In the genomic region with DNA sequence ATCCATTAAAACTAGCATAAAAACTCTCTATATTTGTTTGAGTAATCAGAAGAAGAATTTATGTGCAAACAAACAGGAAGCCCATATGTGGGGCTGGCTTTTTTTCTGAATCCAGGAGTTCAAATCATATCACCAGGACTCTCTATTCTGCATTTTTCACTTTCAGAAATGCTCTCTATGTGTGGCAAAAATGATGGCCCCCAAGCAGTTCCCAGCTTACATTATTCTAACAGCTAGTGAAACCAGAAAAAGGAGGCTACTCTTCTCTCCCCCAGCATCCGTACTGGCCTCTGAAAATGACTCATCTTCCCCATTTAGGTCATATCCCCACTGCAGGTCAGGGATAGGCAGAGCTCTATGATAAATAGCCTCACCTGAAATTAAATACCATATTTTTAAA, we compare ENCODE assay signal across 1 cellular context.
A peak's percentile ranks its signal among the peaks of the same experiment; 100 is the strongest.
TF ChIP-seq lines count a peak whose summit lies in the region.

No MANE protein-coding gene starts in this region.

TF ChIP-seq in GM12878, 131 proteins besides CTCF, POLR2A, EP300 and RAD21 (continued from another document and continues in another):
- TF ChIP-seq, protein P1, sequence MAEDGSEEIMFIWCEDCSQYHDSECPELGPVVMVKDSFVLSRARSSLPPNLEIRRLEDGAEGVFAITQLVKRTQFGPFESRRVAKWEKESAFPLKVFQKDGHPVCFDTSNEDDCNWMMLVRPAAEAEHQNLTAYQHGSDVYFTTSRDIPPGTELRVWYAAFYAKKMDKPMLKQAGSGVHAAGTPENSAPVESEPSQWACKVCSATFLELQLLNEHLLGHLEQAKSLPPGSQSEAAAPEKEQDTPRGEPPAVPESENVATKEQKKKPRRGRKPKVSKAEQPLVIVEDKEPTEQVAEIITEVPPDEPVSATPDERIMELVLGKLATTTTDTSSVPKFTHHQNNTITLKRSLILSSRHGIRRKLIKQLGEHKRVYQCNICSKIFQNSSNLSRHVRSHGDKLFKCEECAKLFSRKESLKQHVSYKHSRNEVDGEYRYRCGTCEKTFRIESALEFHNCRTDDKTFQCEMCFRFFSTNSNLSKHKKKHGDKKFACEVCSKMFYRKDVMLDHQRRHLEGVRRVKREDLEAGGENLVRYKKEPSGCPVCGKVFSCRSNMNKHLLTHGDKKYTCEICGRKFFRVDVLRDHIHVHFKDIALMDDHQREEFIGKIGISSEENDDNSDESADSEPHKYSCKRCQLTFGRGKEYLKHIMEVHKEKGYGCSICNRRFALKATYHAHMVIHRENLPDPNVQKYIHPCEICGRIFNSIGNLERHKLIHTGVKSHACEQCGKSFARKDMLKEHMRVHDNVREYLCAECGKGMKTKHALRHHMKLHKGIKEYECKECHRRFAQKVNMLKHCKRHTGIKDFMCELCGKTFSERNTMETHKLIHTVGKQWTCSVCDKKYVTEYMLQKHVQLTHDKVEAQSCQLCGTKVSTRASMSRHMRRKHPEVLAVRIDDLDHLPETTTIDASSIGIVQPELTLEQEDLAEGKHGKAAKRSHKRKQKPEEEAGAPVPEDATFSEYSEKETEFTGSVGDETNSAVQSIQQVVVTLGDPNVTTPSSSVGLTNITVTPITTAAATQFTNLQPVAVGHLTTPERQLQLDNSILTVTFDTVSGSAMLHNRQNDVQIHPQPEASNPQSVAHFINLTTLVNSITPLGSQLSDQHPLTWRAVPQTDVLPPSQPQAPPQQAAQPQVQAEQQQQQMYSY (CRISPR knock-in tag; IDR thresholded peaks at IDR 0.05), result no peak
- TF ChIP-seq RUNX3 (IDR thresholded peaks at IDR 0.05; ENCODE audit: low read length) (peak; percentile 88), PAX5 (IDR thresholded peaks at IDR 0.05; ENCODE audit: borderline replicate concordance, low read depth, low read length) (peak; percentile 53; the same call in 1 of the 2 replicates), SREBF2 (IDR thresholded peaks at IDR 0.05; ENCODE audit: low read length) (no peak), ATF7 (IDR thresholded peaks at IDR 0.05; ENCODE audit: low read depth) (peak; percentile 84), FOXM1 (IDR thresholded peaks at IDR 0.05; ENCODE audit: low read depth, low read length) (peak; percentile 88), GATAD2B (conservative IDR thresholded peaks at IDR 0.05; ENCODE audit: low read depth) (no peak), CBX5 (IDR thresholded peaks at IDR 0.05; ENCODE audit: low read depth) (peak; percentile 93), MAX (IDR thresholded peaks at IDR 0.05; ENCODE audit: low read depth, low read length) (no peak), PAX8 (IDR thresholded peaks at IDR 0.05) (no peak), POLR2AphosphoS5 (IDR thresholded peaks at IDR 0.05; ENCODE audit: low read length) (no peak), KDM1A (IDR thresholded peaks at IDR 0.05; ENCODE audit: borderline replicate concordance) (no peak), ATF3 (IDR thresholded peaks at IDR 0.05; ENCODE audit: borderline replicate concordance, extremely low read depth, low read depth, low read length) (no peak), HDAC2 (IDR thresholded peaks at IDR 0.05) (no peak), NFYA (IDR thresholded peaks at IDR 0.05; ENCODE audit: borderline replicate concordance, low read depth, low read length) (no peak), ESRRA (IDR thresholded peaks at IDR 0.05; ENCODE audit: low read length) (no peak), YY1 (IDR thresholded peaks at IDR 0.05; ENCODE audit: low read depth, low read length) (peak; percentile 76), FOXK2 (IDR thresholded peaks at IDR 0.05) (no peak), SP1 (IDR thresholded peaks at IDR 0.05; ENCODE audit: low read depth, low read length) (peak; percentile 34), JUNB (IDR thresholded peaks at IDR 0.05) (peak; percentile 97), TAF1 (IDR thresholded peaks at IDR 0.05; ENCODE audit: borderline replicate concordance, low read depth, low read length) (no peak), REST (IDR thresholded peaks at IDR 0.05; ENCODE audit: low read depth, low read length) (no peak), ZNF217 (IDR thresholded peaks at IDR 0.05) (no peak), CEBPB (IDR thresholded peaks at IDR 0.05; ENCODE audit: borderline replicate concordance in 1 of 2, low read depth in 2 of 2, low read length in 2 of 2) (no peak; a peak in 1 of 4 replicates), ZNF384 (IDR thresholded peaks at IDR 0.05; ENCODE audit: borderline replicate concordance, low read depth, low read length) (peak; percentile 52; the same call in 1 of the 2 replicates), MEF2B (IDR thresholded peaks at IDR 0.05; ENCODE audit: partially characterized antibody, poor library complexity, severe bottlenecking) (peak; percentile 47), MTA2 (IDR thresholded peaks at IDR 0.05; ENCODE audit: low read depth) (peak; percentile 62), CHD4 (IDR thresholded peaks at IDR 0.05) (no peak), EZH2 (IDR thresholded peaks at IDR 0.05; ENCODE audit: borderline replicate concordance, control insufficient read depth, low read depth, low read length) (no peak), IRF4 (IDR thresholded peaks at IDR 0.05; ENCODE audit: low read depth, low read length) (peak; percentile 91), EED (IDR thresholded peaks at IDR 0.05; ENCODE audit: low read depth) (peak; percentile 94), DPF2 (IDR thresholded peaks at IDR 0.05) (peak; percentile 66), SUZ12 (IDR thresholded peaks at IDR 0.05; ENCODE audit: unreplicated experiment) (no peak), ZNF207 (IDR thresholded peaks at IDR 0.05; ENCODE audit: borderline replicate concordance) (no peak)
- TF ChIP-seq, protein P2, sequence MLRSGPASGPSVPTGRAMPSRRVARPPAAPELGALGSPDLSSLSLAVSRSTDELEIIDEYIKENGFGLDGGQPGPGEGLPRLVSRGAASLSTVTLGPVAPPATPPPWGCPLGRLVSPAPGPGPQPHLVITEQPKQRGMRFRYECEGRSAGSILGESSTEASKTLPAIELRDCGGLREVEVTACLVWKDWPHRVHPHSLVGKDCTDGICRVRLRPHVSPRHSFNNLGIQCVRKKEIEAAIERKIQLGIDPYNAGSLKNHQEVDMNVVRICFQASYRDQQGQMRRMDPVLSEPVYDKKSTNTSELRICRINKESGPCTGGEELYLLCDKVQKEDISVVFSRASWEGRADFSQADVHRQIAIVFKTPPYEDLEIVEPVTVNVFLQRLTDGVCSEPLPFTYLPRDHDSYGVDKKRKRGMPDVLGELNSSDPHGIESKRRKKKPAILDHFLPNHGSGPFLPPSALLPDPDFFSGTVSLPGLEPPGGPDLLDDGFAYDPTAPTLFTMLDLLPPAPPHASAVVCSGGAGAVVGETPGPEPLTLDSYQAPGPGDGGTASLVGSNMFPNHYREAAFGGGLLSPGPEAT (IDR thresholded peaks at IDR 0.05; ENCODE audit: low read depth), result 0 out of 2 replicates have a peak, but pooled peaks have one; percentile 56
- TF ChIP-seq, protein P3, sequence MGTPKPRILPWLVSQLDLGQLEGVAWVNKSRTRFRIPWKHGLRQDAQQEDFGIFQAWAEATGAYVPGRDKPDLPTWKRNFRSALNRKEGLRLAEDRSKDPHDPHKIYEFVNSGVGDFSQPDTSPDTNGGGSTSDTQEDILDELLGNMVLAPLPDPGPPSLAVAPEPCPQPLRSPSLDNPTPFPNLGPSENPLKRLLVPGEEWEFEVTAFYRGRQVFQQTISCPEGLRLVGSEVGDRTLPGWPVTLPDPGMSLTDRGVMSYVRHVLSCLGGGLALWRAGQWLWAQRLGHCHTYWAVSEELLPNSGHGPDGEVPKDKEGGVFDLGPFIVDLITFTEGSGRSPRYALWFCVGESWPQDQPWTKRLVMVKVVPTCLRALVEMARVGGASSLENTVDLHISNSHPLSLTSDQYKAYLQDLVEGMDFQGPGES (IDR thresholded peaks at IDR 0.05), result no peak
- TF ChIP-seq, protein P4, sequence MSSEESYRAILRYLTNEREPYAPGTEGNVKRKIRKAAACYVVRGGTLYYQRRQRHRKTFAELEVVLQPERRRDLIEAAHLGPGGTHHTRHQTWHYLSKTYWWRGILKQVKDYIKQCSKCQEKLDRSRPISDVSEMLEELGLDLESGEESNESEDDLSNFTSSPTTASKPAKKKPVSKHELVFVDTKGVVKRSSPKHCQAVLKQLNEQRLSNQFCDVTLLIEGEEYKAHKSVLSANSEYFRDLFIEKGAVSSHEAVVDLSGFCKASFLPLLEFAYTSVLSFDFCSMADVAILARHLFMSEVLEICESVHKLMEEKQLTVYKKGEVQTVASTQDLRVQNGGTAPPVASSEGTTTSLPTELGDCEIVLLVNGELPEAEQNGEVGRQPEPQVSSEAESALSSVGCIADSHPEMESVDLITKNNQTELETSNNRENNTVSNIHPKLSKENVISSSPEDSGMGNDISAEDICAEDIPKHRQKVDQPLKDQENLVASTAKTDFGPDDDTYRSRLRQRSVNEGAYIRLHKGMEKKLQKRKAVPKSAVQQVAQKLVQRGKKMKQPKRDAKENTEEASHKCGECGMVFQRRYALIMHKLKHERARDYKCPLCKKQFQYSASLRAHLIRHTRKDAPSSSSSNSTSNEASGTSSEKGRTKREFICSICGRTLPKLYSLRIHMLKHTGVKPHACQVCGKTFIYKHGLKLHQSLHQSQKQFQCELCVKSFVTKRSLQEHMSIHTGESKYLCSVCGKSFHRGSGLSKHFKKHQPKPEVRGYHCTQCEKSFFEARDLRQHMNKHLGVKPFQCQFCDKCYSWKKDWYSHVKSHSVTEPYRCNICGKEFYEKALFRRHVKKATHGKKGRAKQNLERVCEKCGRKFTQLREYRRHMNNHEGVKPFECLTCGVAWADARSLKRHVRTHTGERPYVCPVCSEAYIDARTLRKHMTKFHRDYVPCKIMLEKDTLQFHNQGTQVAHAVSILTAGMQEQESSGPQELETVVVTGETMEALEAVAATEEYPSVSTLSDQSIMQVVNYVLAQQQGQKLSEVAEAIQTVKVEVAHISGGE (CRISPR knock-in tag; IDR thresholded peaks at IDR 0.05), result no peak
- TF ChIP-seq, protein P5, sequence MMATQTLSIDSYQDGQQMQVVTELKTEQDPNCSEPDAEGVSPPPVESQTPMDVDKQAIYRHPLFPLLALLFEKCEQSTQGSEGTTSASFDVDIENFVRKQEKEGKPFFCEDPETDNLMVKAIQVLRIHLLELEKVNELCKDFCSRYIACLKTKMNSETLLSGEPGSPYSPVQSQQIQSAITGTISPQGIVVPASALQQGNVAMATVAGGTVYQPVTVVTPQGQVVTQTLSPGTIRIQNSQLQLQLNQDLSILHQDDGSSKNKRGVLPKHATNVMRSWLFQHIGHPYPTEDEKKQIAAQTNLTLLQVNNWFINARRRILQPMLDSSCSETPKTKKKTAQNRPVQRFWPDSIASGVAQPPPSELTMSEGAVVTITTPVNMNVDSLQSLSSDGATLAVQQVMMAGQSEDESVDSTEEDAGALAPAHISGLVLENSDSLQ (IDR thresholded peaks at IDR 0.05), result peak; percentile 44
- TF ChIP-seq, protein P6, sequence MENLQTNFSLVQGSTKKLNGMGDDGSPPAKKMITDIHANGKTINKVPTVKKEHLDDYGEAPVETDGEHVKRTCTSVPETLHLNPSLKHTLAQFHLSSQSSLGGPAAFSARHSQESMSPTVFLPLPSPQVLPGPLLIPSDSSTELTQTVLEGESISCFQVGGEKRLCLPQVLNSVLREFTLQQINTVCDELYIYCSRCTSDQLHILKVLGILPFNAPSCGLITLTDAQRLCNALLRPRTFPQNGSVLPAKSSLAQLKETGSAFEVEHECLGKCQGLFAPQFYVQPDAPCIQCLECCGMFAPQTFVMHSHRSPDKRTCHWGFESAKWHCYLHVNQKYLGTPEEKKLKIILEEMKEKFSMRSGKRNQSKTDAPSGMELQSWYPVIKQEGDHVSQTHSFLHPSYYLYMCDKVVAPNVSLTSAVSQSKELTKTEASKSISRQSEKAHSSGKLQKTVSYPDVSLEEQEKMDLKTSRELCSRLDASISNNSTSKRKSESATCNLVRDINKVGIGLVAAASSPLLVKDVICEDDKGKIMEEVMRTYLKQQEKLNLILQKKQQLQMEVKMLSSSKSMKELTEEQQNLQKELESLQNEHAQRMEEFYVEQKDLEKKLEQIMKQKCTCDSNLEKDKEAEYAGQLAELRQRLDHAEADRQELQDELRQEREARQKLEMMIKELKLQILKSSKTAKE (IDR thresholded peaks at IDR 0.05; ENCODE audit: low read depth, poor library complexity, severe bottlenecking), result peak; percentile 61
- TF ChIP-seq, protein P7, sequence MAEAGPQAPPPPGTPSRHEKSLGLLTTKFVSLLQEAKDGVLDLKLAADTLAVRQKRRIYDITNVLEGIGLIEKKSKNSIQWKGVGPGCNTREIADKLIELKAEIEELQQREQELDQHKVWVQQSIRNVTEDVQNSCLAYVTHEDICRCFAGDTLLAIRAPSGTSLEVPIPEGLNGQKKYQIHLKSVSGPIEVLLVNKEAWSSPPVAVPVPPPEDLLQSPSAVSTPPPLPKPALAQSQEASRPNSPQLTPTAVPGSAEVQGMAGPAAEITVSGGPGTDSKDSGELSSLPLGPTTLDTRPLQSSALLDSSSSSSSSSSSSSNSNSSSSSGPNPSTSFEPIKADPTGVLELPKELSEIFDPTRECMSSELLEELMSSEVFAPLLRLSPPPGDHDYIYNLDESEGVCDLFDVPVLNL (IDR thresholded peaks at IDR 0.05; ENCODE audit: low read depth, low read length), result no peak
- TF ChIP-seq, protein P8, sequence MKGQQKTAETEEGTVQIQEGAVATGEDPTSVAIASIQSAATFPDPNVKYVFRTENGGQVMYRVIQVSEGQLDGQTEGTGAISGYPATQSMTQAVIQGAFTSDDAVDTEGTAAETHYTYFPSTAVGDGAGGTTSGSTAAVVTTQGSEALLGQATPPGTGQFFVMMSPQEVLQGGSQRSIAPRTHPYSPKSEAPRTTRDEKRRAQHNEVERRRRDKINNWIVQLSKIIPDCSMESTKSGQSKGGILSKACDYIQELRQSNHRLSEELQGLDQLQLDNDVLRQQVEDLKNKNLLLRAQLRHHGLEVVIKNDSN (IDR thresholded peaks at IDR 0.05; ENCODE audit: borderline replicate concordance, extremely low read length, insufficient read depth, low read depth, low read length), result no peak
